1 cellular context compared by ENCODE assay signal in the genomic region with DNA sequence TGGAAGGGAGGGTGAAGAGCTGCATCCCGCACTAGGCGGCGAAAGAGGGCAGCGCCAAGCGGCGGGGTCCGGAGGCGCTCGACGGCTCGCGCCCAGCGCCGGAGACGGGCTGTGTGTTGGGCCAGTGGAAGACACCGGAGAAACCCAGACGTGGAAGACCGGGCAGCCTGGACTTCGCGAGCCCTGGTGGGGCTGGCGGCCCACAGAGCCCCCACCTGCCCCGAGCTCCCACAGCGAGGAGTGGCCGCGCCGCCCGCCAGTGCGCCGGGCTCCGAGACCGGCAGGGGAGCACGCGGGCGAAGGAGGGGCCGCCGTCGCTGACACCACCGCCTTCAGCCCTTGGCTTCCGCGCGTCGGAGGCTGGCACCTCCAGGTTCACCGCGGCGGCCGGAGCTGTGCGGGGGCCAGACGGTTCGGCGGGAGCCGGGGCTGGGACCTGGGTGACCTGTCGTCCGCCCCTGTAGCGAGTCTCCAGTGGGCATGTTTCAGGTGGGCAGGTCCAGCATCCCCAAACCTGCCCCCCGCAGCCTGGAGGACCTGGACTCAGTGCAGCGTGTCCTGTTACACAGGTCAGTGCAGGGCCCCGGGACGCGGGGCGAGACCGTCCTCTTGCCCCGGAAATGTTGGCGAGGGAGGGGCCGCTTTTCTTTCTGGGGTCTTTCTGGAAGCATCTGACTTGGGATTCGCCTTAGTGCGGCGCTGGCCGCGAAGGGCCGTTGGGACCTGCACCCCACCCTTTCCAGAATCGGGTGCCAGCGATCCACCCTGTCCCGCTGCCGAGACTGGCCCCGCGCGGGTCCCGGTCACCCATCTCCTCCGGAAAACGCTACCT.
TF ChIP-seq lines count a peak whose summit lies in the region.

No MANE protein-coding gene starts in this region.

TF ChIP-seq in GM12878, 131 proteins besides CTCF, POLR2A, EP300 and RAD21 (continued from another document):
- TF ChIP-seq, protein P1, sequence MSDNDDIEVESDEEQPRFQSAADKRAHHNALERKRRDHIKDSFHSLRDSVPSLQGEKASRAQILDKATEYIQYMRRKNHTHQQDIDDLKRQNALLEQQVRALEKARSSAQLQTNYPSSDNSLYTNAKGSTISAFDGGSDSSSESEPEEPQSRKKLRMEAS (IDR thresholded peaks at IDR 0.05; ENCODE audit: low read depth, low read length): no peak
- TF ChIP-seq, protein P2, sequence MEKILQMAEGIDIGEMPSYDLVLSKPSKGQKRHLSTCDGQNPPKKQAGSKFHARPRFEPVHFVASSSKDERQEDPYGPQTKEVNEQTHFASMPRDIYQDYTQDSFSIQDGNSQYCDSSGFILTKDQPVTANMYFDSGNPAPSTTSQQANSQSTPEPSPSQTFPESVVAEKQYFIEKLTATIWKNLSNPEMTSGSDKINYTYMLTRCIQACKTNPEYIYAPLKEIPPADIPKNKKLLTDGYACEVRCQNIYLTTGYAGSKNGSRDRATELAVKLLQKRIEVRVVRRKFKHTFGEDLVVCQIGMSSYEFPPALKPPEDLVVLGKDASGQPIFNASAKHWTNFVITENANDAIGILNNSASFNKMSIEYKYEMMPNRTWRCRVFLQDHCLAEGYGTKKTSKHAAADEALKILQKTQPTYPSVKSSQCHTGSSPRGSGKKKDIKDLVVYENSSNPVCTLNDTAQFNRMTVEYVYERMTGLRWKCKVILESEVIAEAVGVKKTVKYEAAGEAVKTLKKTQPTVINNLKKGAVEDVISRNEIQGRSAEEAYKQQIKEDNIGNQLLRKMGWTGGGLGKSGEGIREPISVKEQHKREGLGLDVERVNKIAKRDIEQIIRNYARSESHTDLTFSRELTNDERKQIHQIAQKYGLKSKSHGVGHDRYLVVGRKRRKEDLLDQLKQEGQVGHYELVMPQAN (conservative IDR thresholded peaks at IDR 0.05): no peak
